In genomic region chr4:373062-373839, GRCh38 we compare ENCODE assay signal across 1 cellular context.
TF ChIP-seq lines count a peak whose summit lies in the region.

No MANE protein-coding gene starts in this region.

TF ChIP-seq in HEK293, 187 proteins besides CTCF, POLR2A, EP300 and RAD21 (continued from another document):
- TF ChIP-seq ZNF148 (tag by site-specific recombination; IDR thresholded peaks at IDR 0.05; ENCODE audit: borderline replicate concordance) (no peak), ZNF571 (tag by site-specific recombination; IDR thresholded peaks at IDR 0.05) (no peak)
